4 cellular contexts compared by ENCODE assay signal in the genomic region with DNA sequence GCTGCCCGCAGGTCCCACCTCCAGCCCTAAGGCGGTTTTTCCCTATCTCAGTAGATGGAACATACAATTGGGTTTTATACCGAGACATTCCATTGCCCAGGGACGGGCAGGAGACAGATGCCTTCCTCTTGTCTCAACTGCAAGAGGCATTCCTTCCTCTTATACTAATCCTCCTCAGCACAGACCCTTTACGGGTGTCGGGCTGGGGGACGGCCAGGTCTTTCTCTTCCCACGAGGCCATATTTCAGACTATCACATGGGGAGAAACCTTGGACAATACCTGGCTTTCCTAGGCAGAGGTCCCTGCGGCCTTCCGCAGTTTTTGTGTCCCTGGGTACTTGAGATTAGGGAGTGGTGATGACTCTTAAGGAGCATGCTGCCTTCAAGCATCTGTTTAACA. TPM values are rescaled to one million over a fixed set of nuclear protein-coding genes. Genes with fewer than 3 reads are reported as not detected.
"Had no signal": no experiment of that assay in that cellular context is flagged by ENCODE, and none has a peak within 500 bp of the region (broad histone marks: within the 10 kb centered on the region; RNA-seq: fewer than 3 reads in every experiment).

No MANE protein-coding gene starts in this region.

RNA-seq across cellular contexts. Expression of gene CILP, which starts 15.6 kb away (rescaled TPM):
- total RNA-seq: kidney epithelial cell, lung microvascular endothelial cell, mammary epithelial cell had no signal
- polyA plus RNA-seq: keratinocyte, mammary epithelial cell had no signal
